ENCODE assay signal across 9 cellular contexts in the genomic region with DNA sequence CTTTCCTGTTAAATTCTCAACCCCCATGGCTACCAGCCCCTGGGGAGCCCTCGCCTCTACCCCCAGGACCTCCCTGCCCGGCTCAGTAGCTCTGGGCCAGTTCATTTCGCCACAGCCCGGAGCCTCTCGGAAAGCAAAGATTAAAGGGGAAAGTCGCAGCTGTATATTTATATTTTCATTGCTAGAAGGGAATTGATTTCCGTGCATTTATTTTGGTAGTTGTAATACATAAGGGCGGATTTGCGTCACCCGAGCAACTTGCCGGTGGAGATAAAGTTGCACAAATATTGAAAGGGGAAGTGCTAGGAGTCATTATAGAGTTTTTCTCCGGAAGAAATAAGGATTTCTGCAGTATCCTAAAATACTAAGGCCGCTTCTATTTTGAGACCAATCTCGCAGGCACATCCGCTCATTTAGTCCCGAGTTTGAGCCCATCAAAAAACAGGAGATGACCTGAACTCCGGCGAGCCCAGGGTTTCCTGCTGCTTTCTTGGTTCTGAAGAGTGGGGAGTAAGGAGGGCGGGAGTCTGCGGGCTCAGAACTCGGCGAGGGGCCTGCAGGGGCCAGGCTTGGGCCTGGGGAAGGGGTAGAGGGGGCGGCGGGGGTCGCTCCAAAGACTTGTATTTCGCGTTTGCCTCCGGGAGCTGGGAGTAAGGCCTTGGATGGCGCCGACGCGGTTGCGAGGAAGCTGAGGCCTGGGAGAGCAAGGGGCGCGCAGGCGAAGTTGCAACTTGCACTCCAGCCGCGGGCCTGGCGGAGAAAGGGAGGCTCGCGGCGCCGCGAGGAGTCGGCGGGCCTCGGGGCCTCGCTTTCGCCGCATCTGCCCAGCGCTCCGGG. TPM values are rescaled to one million over a fixed set of nuclear protein-coding genes. Genes with fewer than 3 reads are reported as not detected.
DNase-seq lines count a peak whose midpoint lies in the region; ATAC-seq and TF ChIP-seq lines count a peak whose summit lies in the region.
"Had no signal": no experiment of that assay in that cellular context is flagged by ENCODE, and none has a peak within 500 bp of the region (broad histone marks: within the 10 kb centered on the region; RNA-seq: fewer than 3 reads in every experiment).

No MANE protein-coding gene starts in this region.

- H2AFZ ChIP-seq in neural cell (ENCODE audit: low read depth, low read length) = no peak overlapping the region

- no peak overlapping the region for H3K9ac ChIP-seq in neural cell (ENCODE audit: low read length)

- no peaks in the 10 kb centered on the region for H3K9me3 ChIP-seq in neural cell (ENCODE audit: low read length)

- H3K4me3 ChIP-seq in neural cell (ENCODE audit: low read length) = peak overlapping the region; percentile 52

- H3K36me3 Mint-ChIP-seq in CD14-positive monocyte (peaks cover 4 to 21% of the 10 kb centered on the region in 2 donors), glutamatergic neuron (ENCODE audit: unreplicated experiment) (no peaks in the 10 kb centered on the region)

- H3K27me3 ChIP-seq in neural cell (ENCODE audit: insufficient read depth, low read depth, low read length) = peaks cover 75% of the 10 kb centered on the region

- TF ChIP-seq CTCF in CD14-positive monocyte (IDR thresholded peaks at IDR 0.05) (no peak), glutamatergic neuron (IDR thresholded peaks at IDR 0.05; ENCODE audit: partially characterized antibody, unreplicated experiment) (no peak), neural cell (IDR thresholded peaks at IDR 0.05; ENCODE audit: poor library complexity, severe bottlenecking) (no peak)

- no peak overlapping the region for H3K27ac ChIP-seq in neural cell (ENCODE audit: low read length)
- H3K27ac ChIP-seq: C4-2B had no signal

- ATAC-seq in HG02938 (IDR thresholded peaks at IDR 0.05; ENCODE audit: unreplicated experiment) = no peak

- H3K9me2 ChIP-seq in neural cell (ENCODE audit: insufficient read depth, low read length) = no peaks in the 10 kb centered on the region

- H3K4me2 ChIP-seq in neural cell (ENCODE audit: low read length) = no peak overlapping the region

- no peaks in the 10 kb centered on the region for H3K79me2 ChIP-seq in neural cell (replicated peaks; ENCODE audit: insufficient read depth, low read length)

- H3K36me3 ChIP-seq in neural cell (ENCODE audit: insufficient read depth, low read length) = no peaks in the 10 kb centered on the region

- H4K20me1 ChIP-seq in neural cell (ENCODE audit: insufficient read depth) = no peaks in the 10 kb centered on the region

- H3K27ac Mint-ChIP-seq in CD14-positive monocyte = peak overlapping the region; percentile 93 to 99 (median 96)
- no peak overlapping the region for H3K27ac Mint-ChIP-seq in glutamatergic neuron (ENCODE audit: unreplicated experiment)

- peaks cover 48% of the 10 kb centered on the region for H3K4me1 Mint-ChIP-seq in CD14-positive monocyte
- peaks cover 23% of the 10 kb centered on the region for H3K4me1 Mint-ChIP-seq in glutamatergic neuron (ENCODE audit: low read depth, unreplicated experiment)

- no peak for TF ChIP-seq RAD21 in neural cell (conservative IDR thresholded peaks at IDR 0.05)

- no peak for TF ChIP-seq EP300 in neural cell (conservative IDR thresholded peaks at IDR 0.05; ENCODE audit: poor library complexity, severe bottlenecking)

- peak; percentile 68 for DNase-seq in CD14-positive monocyte (ENCODE audit: low spot score)
- DNase-seq in SKM-1 treated with dmso at 0.1 percent for 144 hours (lab: John Stamatoyannopoulos, UW; ENCODE audit: unreplicated experiment) = peak; percentile 92
- DNase-seq in glutamatergic neuron = peak; percentile 63
- no peak for DNase-seq in NK-92 (lab: John Stamatoyannopoulos, UW; ENCODE audit: unreplicated experiment)
- DNase-seq in stimulated activated CD8-positive, alpha-beta memory T cell treated with anti-CD3 and anti-CD28 coated beads, Interleukin-4, amount 100 ng/mL, for 48 hours = no peak
- DNase-seq in NCI-H1694 (lab: John Stamatoyannopoulos, UW) = no peak

- peaks cover 0 to 9% (median 0%) of the 10 kb centered on the region in 3 donors for H3K27me3 Mint-ChIP-seq in CD14-positive monocyte (ENCODE audit: low read depth in 3 of 3)
- H3K27me3 Mint-ChIP-seq in glutamatergic neuron (ENCODE audit: unreplicated experiment) = peaks cover 29% of the 10 kb centered on the region

- intact Hi-C loops in CD14-positive monocyte (cut with micrococcal nuclease) = loop anchor here (5.0 to 10.0 kb wide), 2 partner anchors 291 to 558 kb away; no protein-coding TSS in a partner anchor

- H3K9me3 Mint-ChIP-seq in CD14-positive monocyte (peaks cover 0 to 4% (median 0%) of the 10 kb centered on the region in 7 donors), glutamatergic neuron (ENCODE audit: unreplicated experiment) (peaks cover 9% of the 10 kb centered on the region)

- H3F3A ChIP-seq in neural cell (ENCODE audit: insufficient read depth, low read length, poor library complexity, severe bottlenecking) = no peaks in the 10 kb centered on the region

- peak overlapping the region; percentile 92 to 99 for H3K4me3 Mint-ChIP-seq in CD14-positive monocyte
- peak overlapping the region; percentile 76 for H3K4me3 Mint-ChIP-seq in glutamatergic neuron (ENCODE audit: unreplicated experiment)

TF ChIP-seq in neural cell, 6 proteins besides CTCF, POLR2A, EP300 and RAD21:
- TF ChIP-seq EZH2 (IDR thresholded peaks at IDR 0.05; ENCODE audit: borderline replicate concordance, insufficient read depth, low read length, poor library complexity, severe bottlenecking) = no peak
- TF ChIP-seq POLR2AphosphoS5 (IDR thresholded peaks at IDR 0.05) = no peak
- no peak for TF ChIP-seq SMC3 (conservative IDR thresholded peaks at IDR 0.05; ENCODE audit: poor library complexity)
- TF ChIP-seq MXI1 (conservative IDR thresholded peaks at IDR 0.05; ENCODE audit: poor library complexity, severe bottlenecking) = no peak
- TF ChIP-seq, protein P1, sequence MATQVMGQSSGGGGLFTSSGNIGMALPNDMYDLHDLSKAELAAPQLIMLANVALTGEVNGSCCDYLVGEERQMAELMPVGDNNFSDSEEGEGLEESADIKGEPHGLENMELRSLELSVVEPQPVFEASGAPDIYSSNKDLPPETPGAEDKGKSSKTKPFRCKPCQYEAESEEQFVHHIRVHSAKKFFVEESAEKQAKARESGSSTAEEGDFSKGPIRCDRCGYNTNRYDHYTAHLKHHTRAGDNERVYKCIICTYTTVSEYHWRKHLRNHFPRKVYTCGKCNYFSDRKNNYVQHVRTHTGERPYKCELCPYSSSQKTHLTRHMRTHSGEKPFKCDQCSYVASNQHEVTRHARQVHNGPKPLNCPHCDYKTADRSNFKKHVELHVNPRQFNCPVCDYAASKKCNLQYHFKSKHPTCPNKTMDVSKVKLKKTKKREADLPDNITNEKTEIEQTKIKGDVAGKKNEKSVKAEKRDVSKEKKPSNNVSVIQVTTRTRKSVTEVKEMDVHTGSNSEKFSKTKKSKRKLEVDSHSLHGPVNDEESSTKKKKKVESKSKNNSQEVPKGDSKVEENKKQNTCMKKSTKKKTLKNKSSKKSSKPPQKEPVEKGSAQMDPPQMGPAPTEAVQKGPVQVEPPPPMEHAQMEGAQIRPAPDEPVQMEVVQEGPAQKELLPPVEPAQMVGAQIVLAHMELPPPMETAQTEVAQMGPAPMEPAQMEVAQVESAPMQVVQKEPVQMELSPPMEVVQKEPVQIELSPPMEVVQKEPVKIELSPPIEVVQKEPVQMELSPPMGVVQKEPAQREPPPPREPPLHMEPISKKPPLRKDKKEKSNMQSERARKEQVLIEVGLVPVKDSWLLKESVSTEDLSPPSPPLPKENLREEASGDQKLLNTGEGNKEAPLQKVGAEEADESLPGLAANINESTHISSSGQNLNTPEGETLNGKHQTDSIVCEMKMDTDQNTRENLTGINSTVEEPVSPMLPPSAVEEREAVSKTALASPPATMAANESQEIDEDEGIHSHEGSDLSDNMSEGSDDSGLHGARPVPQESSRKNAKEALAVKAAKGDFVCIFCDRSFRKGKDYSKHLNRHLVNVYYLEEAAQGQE (IDR thresholded peaks at IDR 0.05; ENCODE audit: borderline replicate concordance) = no peak
- TF ChIP-seq TAF1 (IDR thresholded peaks at IDR 0.05; ENCODE audit: low read depth) = no peak

RNA-seq across cellular contexts. Expression of a gene that starts 2.5 kb away (rescaled TPM):
- 10 to 100 TPM; 17.1 to 17.6 TPM for polyA plus RNA-seq in CD14-positive monocyte
- total RNA-seq in glutamatergic neuron (ENCODE audit: unreplicated experiment) = 0.56 TPM
- 0.56 TPM in 1 of 2 replicates, not detected in the other for polyA plus RNA-seq in neural cell
- not detected in 2 replicates for polyA minus RNA-seq in neural cell

Comparison
In these comparisons a context has a peak if more than half of its experiments do, and no peak if none do; other contexts are left out.
1. DNase-seq: peak in CD14-positive monocyte (single experiment), SKM-1 treated with dmso at 0.1 percent for 144 hours (single experiment) and glutamatergic neuron (single experiment); none in NK-92 (single experiment), stimulated activated CD8-positive, alpha-beta memory T cell treated with anti-CD3 and anti-CD28 coated beads, Interleukin-4, amount 100 ng/mL, for 48 hours (single experiment) and NCI-H1694 (single experiment).
2. RNA of a gene that starts 2.5 kb away (polyA plus RNA-seq): 17.1 to 17.6 TPM in CD14-positive monocyte; 0.56 TPM in neural cell; every median in the first group is over 10 times any median in the second.